26 cellular contexts compared by ENCODE assay signal in genomic region chr11:36187618-36188017, GRCh38.
"Had no signal": no experiment of that assay in that cellular context is flagged by ENCODE, and none has a peak within 500 bp of the region (broad histone marks: within the 10 kb centered on the region; RNA-seq: fewer than 3 reads in every experiment).

No MANE protein-coding gene starts in this region.

- H3K27ac Mint-ChIP-seq: activated naive CD8-positive, alpha-beta T cell; natural killer cell treated with Interleukin-12 subunit alpha and Interleukin-12 subunit beta and Interleukin-15 and Interleukin-18, amount 100 ng/mL, for 72 hours; stimulated activated memory B cell treated with anti-CD40 and anti-IgM and Interleukin-4, amounts not matched to agents 10 μg/mL and 1 μg/mL and 100 μg/mL, for 72 hours; stimulated activated naive CD8-positive, alpha-beta T cell treated with anti-CD3 and anti-CD28 coated beads, Interleukin-15, amount 100 ng/mL, for 72 hours; T-helper 17 cell had no signal

- H3K36me3 Mint-ChIP-seq: activated naive CD8-positive, alpha-beta T cell; natural killer cell treated with Interleukin-12 subunit alpha and Interleukin-12 subunit beta and Interleukin-15 and Interleukin-18, amount 100 ng/mL, for 72 hours; stimulated activated memory B cell treated with anti-CD40 and anti-IgM and Interleukin-4, amounts not matched to agents 10 μg/mL and 1 μg/mL and 100 μg/mL, for 72 hours had no signal

- H3K4me3 Mint-ChIP-seq: activated naive CD8-positive, alpha-beta T cell; natural killer cell treated with Interleukin-12 subunit alpha and Interleukin-12 subunit beta and Interleukin-15 and Interleukin-18, amount 100 ng/mL, for 72 hours; stimulated activated memory B cell treated with anti-CD40 and anti-IgM and Interleukin-4, amounts not matched to agents 10 μg/mL and 1 μg/mL and 100 μg/mL, for 72 hours; stimulated activated naive CD8-positive, alpha-beta T cell treated with anti-CD3 and anti-CD28 coated beads, Interleukin-15, amount 100 ng/mL, for 72 hours; T-helper 17 cell had no signal

- H3K9me3 Mint-ChIP-seq: natural killer cell treated with Interleukin-12 subunit alpha and Interleukin-12 subunit beta and Interleukin-15 and Interleukin-18, amount 100 ng/mL, for 72 hours; stimulated activated memory B cell treated with anti-CD40 and anti-IgM and Interleukin-4, amounts not matched to agents 10 μg/mL and 1 μg/mL and 100 μg/mL, for 72 hours had no signal

- H3K27me3 Mint-ChIP-seq: stimulated activated memory B cell treated with anti-CD40 and anti-IgM and Interleukin-4, amounts not matched to agents 10 μg/mL and 1 μg/mL and 100 μg/mL, for 72 hours had no signal

- ATAC-seq: activated CD4-positive, CD25-positive, alpha-beta regulatory T cell treated with anti-CD3 and anti-CD28 coated beads, Interleukin-2, amount 50 U/mL, for 24 hours; natural killer cell treated with Interleukin-12 subunit alpha and Interleukin-12 subunit beta and Interleukin-15 and Interleukin-18, amount 100 ng/mL, for 72 hours; right lobe of liver; stimulated activated memory B cell treated with anti-CD40 and anti-IgM and Interleukin-4, amounts not matched to agents 10 μg/mL and 1 μg/mL and 100 μg/mL, for 72 hours; stimulated activated naive CD8-positive, alpha-beta T cell treated with anti-CD3 and anti-CD28 coated beads, Interleukin-15, amount 100 ng/mL, for 72 hours; T-helper 17 cell had no signal

- DNase-seq: activated CD4-positive, alpha-beta T cell treated with anti-CD3 and anti-CD28 coated beads for 48 hours; activated CD4-positive, alpha-beta T cell treated with anti-CD3 and anti-CD28 coated beads, Interleukin-2, amount 50 U/mL, for 48 hours; activated CD8-positive, alpha-beta memory T cell treated with anti-CD3 and anti-CD28 coated beads for 24 hours; activated effector memory CD4-positive, alpha-beta T cell treated with Interleukin-2 at 50 U/mL for 16 hours; activated naive CD4-positive, alpha-beta T cell treated with Interleukin-2 at 50 U/mL for 16 hours; anterior cingulate cortex; colonic mucosa; effector CD8-positive, alpha-beta T cell; esophagus squamous epithelium; foreskin melanocyte; left ventricle myocardium inferior; midbrain; right lobe of liver; stimulated activated CD4-positive, alpha-beta T cell treated with anti-CD3 and anti-CD28 coated beads, Interleukin-1b, Interleukin-23, amount 100 ng/mL, for 48 hours; stimulated activated CD4-positive, alpha-beta T cell treated with anti-CD3 and anti-CD28 coated beads, Interleukin-4, amount 100 ng/mL, for 4 hours; stimulated activated CD8-positive, alpha-beta memory T cell treated with anti-CD3 and anti-CD28 coated beads, Interleukin-4, amount 100 ng/mL, for 48 hours; stimulated activated naive CD8-positive, alpha-beta T cell treated with anti-CD3 and anti-CD28 coated beads, Interleukin-15, amount 100 ng/mL, for 72 hours; substantia nigra; T-helper 17 cell; T1000; upper lobe of left lung; WERI-Rb-1 had no signal

- H3K4me1 Mint-ChIP-seq: stimulated activated memory B cell treated with anti-CD40 and anti-IgM and Interleukin-4, amounts not matched to agents 10 μg/mL and 1 μg/mL and 100 μg/mL, for 72 hours; stimulated activated naive CD8-positive, alpha-beta T cell treated with anti-CD3 and anti-CD28 coated beads, Interleukin-15, amount 100 ng/mL, for 72 hours; T-helper 17 cell had no signal
